1 cellular context compared by ENCODE assay signal in genomic region chr17:4777969-4778760, GRCh38.
TF ChIP-seq lines count a peak whose summit lies in the region.

No MANE protein-coding gene starts in this region.

TF ChIP-seq in GM23338, 12 proteins besides CTCF, POLR2A, EP300 and RAD21 (continued from another document):
- TF ChIP-seq REST (IDR thresholded peaks at IDR 0.05; ENCODE audit: unreplicated experiment) (no peak), JUNB (IDR thresholded peaks at IDR 0.05; ENCODE audit: unreplicated experiment) (no peak)
